In the genomic region with DNA sequence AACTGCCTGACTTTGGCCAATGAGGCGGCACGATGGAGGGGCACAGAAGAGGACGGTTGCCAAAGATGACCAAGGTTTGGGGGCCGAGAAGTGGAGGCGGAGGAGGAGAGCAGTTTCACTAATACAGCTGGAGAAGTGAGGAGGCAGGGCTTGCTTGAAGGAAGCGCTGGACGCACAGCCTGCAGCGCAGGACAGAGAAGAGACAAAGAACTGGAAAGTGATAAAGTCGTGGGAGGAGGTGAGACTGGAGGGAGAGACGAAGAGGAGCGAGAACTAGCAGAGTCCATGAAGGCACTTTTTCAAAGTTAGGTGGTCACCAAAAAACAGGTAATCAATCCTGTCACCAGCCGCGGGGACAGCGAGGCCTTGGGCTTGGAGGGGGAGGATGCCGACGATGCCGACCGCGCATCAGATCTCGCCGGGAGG, we compare ENCODE assay signal across 8 cellular contexts. TPM values are rescaled to one million over a fixed set of nuclear protein-coding genes. Genes with fewer than 3 reads are reported as not detected.
DNase-seq lines count a peak whose midpoint lies in the region; FAIRE-seq and TF ChIP-seq lines count a peak whose summit lies in the region.

No MANE protein-coding gene starts in this region.

- no peaks in the 10 kb centered on the region for H3K79me2 ChIP-seq in GM23248 (ENCODE audit: insufficient read depth)

- in situ Hi-C loops in GM23248 (cut with MboI): no loop called here

- TF ChIP-seq EP300 in esophagus muscularis mucosa (IDR thresholded peaks at IDR 0.05): no peak

- no peaks in the 10 kb centered on the region for H3K9me2 ChIP-seq in GM23248 (ENCODE audit: insufficient read depth)

- peak overlapping the region; percentile 64 for H3K9ac ChIP-seq in ES-I3 (ENCODE audit: low read depth, low read length)
- peak overlapping the region; percentile 69 for H3K9ac ChIP-seq in GM23248

- no peak for FAIRE-seq in H54 (lab: Jason Lieb, UNC)

- H3K4me2 ChIP-seq in GM23248 (ENCODE audit: unreplicated experiment): peak overlapping the region; percentile 92

- TF ChIP-seq POLR2A in esophagus muscularis mucosa (IDR thresholded peaks at IDR 0.05; ENCODE audit: low read depth): no peak
- TF ChIP-seq POLR2A in H54 (IDR thresholded peaks at IDR 0.05; ENCODE audit: low read depth, low read length): no peak

- no peaks in the 10 kb centered on the region for H3K27me3 ChIP-seq in GM23248 (replicated peaks; ENCODE audit: insufficient read depth)
- H3K27me3 ChIP-seq in esophagus muscularis mucosa: no peaks in the 10 kb centered on the region
- H3K27me3 ChIP-seq in neuron (ENCODE audit: insufficient read depth, low read length): no peaks in the 10 kb centered on the region

- DNase-seq in GM23248: peak; percentile 65
- peak; percentile 10 for DNase-seq in RWPE1 (ENCODE audit: low spot score)
- DNase-seq in esophagus muscularis mucosa (ENCODE audit: extremely low spot score): no peak
- DNase-seq in NCI-H69 (lab: John Stamatoyannopoulos, UW): no peak
- no peak for DNase-seq in foreskin melanocyte
- no peak for DNase-seq in H54 (ENCODE audit: insufficient read length, low spot score)

- no peaks in the 10 kb centered on the region for H3F3A ChIP-seq in GM23248 (ENCODE audit: insufficient read depth)

- peaks cover 10% of the 10 kb centered on the region; the same call in 1 of the 2 replicates for H3K36me3 ChIP-seq in ES-I3 (ENCODE audit: insufficient read depth, low read length)
- H3K36me3 ChIP-seq in GM23248 (ENCODE audit: low read depth): no peaks in the 10 kb centered on the region
- peaks cover 0 to 30% (median 22%) of the 10 kb centered on the region in 4 donors for H3K36me3 ChIP-seq in esophagus muscularis mucosa
- H3K36me3 ChIP-seq in neuron (ENCODE audit: insufficient read depth, low read length): peaks cover 26% of the 10 kb centered on the region

- H4K20me1 ChIP-seq in GM23248 (ENCODE audit: insufficient read depth): no peaks in the 10 kb centered on the region

- H2AFZ ChIP-seq in GM23248 (peak overlapping the region; percentile 99), neuron (ENCODE audit: low read depth, low read length) (peak overlapping the region; percentile 88)

- H3K4me1 ChIP-seq in ES-I3 (ENCODE audit: insufficient read depth, low read length) (peaks cover 15% of the 10 kb centered on the region), GM23248 (ENCODE audit: insufficient read depth) (no peaks in the 10 kb centered on the region), esophagus muscularis mucosa (peaks cover 5 to 22% (median 17%) of the 10 kb centered on the region in 4 donors), neuron (ENCODE audit: insufficient read depth, low read length) (peaks cover 12% of the 10 kb centered on the region)

- peak overlapping the region; percentile 98 for H3K4me3 ChIP-seq in GM23248
- H3K4me3 ChIP-seq in esophagus muscularis mucosa: peak overlapping the region; percentile 71 to 97 (median 84)
- H3K4me3 ChIP-seq in neuron (ENCODE audit: low read length): peak overlapping the region; percentile 83

- H3K27ac ChIP-seq in GM23248: no peak overlapping the region
- peak overlapping the region; percentile 54; the same call in 1 of the 2 replicates for H3K27ac ChIP-seq in RWPE1
- H3K27ac ChIP-seq in esophagus muscularis mucosa (replicated peaks in 1 of 4): peak overlapping the region in 3 of 4 donors; percentile 43 to 70 (median 62)

- H3K9me3 ChIP-seq in ES-I3 (ENCODE audit: control insufficient read depth, insufficient read depth, low read length) (no peaks in the 10 kb centered on the region), GM23248 (ENCODE audit: low read depth) (no peaks in the 10 kb centered on the region), esophagus muscularis mucosa (no peaks in the 10 kb centered on the region), neuron (ENCODE audit: low read length) (no peaks in the 10 kb centered on the region)

- CTCF ChIA-PET in RWPE1 (lab: Yijun Ruan, JAX): interaction anchor here (1.3 kb wide), 1 partner anchor 42 kb away, joined by 3 read pairs; no protein-coding TSS in a partner anchor

- TF ChIP-seq CTCF in RWPE1 (conservative IDR thresholded peaks at IDR 0.05; ENCODE audit: low read depth): no peak
- no peak for TF ChIP-seq CTCF in esophagus muscularis mucosa (IDR thresholded peaks at IDR 0.05)

- 17 to 18% methylated on average over 21 of the region's 21 CpGs for WGBS in GM23248 (ENCODE audit: low coverage in 1 of 2, low lambda C conversion rate in 2 of 2, missing lambda C conversion rate in 2 of 2), 2 experiments
- WGBS in esophagus muscularis mucosa: 17% methylated on average over 19 of the region's 21 CpGs

- POLR2A ChIA-PET in RWPE1 (lab: Yijun Ruan, JAX; ENCODE audit: low non-redundant PET): no interaction called here

- intact Hi-C loops in esophagus muscularis mucosa (cut with DNase I): no loop called here

RNA-seq across cellular contexts. Expression of gene PACC1, which starts 0.8 kb away (rescaled TPM):
- total RNA-seq in GM23248 (2014; rRNA removed; shearing (Covaris generic)): 4.4 and 6.9 TPM in 2 replicates
- 4.7 and 5.4 TPM in 2 replicates for polyA plus RNA-seq in GM23248 (2016; fragmentation: Nextera tagmentation; extraction: Ambion mirVana)
- 1 to 10 TPM; 2.2 to 5.0 (median 3.7) TPM for total RNA-seq in esophagus muscularis mucosa

RNA-seq across cellular contexts. Expression of gene NENF, which starts 18.8 kb away (rescaled TPM):
- 63.2 and 86.9 TPM in 2 replicates for total RNA-seq in GM23248 (2014; rRNA removed; shearing (Covaris generic))
- 160 and 162 TPM in 2 replicates for polyA plus RNA-seq in GM23248 (2016; fragmentation: Nextera tagmentation; extraction: Ambion mirVana)
- 10 to 100 TPM; 67.9 to 99.3 (median 91.7) TPM for total RNA-seq in esophagus muscularis mucosa

Comparison
In these comparisons a context has a peak if more than half of its experiments do, and no peak if none do; other contexts are left out.
1. DNase-seq: peak in GM23248 (single experiment) and RWPE1 (single experiment); none in esophagus muscularis mucosa (single experiment), NCI-H69 (single experiment), foreskin melanocyte (single experiment) and H54 (single experiment).
2. Peak in every context shown above with its lines, with median percentiles within 50 percentile points of each other: H3K4me3 ChIP-seq.